In genomic region chr3:193357291-193357690, GRCh38 we compare ENCODE assay signal across 4 cellular contexts. TPM values are rescaled to one million over a fixed set of nuclear protein-coding genes. Genes with fewer than 3 reads are reported as not detected.
"Had no signal": no experiment of that assay in that cellular context is flagged by ENCODE, and none has a peak within 500 bp of the region (broad histone marks: within the 10 kb centered on the region; RNA-seq: fewer than 3 reads in every experiment).

No MANE protein-coding gene starts in this region.

- H3K4me3 ChIP-seq: GM12878 had no signal

- DNase-seq: GDM1, GF-D8 had no signal

- ATAC-seq: GM12878 had no signal

RNA-seq across cellular contexts. Expression of gene ATP13A5, which starts 21.3 kb away (rescaled TPM):
- total RNA-seq: G401, GM12878 had no signal
